In genomic region chr2:186648130-186648529, GRCh38 we compare ENCODE assay signal across 25 cellular contexts. TPM values are rescaled to one million over a fixed set of nuclear protein-coding genes. Genes with fewer than 3 reads are reported as not detected.
DNase-seq lines count a peak whose midpoint lies in the region; ATAC-seq, FAIRE-seq and TF ChIP-seq lines count a peak whose summit lies in the region.
"Had no signal": no experiment of that assay in that cellular context is flagged by ENCODE, and none has a peak within 500 bp of the region (broad histone marks: within the 10 kb centered on the region; RNA-seq: fewer than 3 reads in every experiment).

No MANE protein-coding gene starts in this region.

- POLR2A ChIA-PET in endothelial cell of umbilical vein (lab: Charles Lee), result no interaction called here

- dilution Hi-C loops in endothelial cell of umbilical vein (cut with MboI; ENCODE audit: extremely low pct_ligation_motif_present, low sequenced_read_pairs), result no loop called here

- peaks cover 9 to 19% of the 10 kb centered on the region in 2 experiments for H3K36me3 ChIP-seq in endothelial cell of umbilical vein (ENCODE audit: control insufficient read depth in 2 of 2, extremely low read depth in 1 of 2, insufficient read depth in 2 of 2, low read length in 2 of 2)
- peaks cover 58% of the 10 kb centered on the region for H3K36me3 ChIP-seq in osteoblast (ENCODE audit: insufficient read depth, low read length)
- H3K36me3 ChIP-seq: BE2C had no signal

- H3K4me2 ChIP-seq in endothelial cell of umbilical vein (ENCODE audit: insufficient read depth, low read length) (no peak overlapping the region), osteoblast (ENCODE audit: insufficient read depth, low read length) (no peak overlapping the region)
- H3K4me2 ChIP-seq: GM23338 had no signal

- no peak overlapping the region for H3K9ac ChIP-seq in endothelial cell of umbilical vein (replicated peaks; ENCODE audit: extremely low read depth, insufficient read depth, low read length)

- intact Hi-C loops in endothelial cell of umbilical vein (cut with micrococcal nuclease), result loop anchor here (10.0 kb wide), 1 partner anchor 383 kb away; no protein-coding TSS in a partner anchor

- no peaks in the 10 kb centered on the region for H3K9me1 ChIP-seq in endothelial cell of umbilical vein (replicated peaks; ENCODE audit: control insufficient read depth, extremely low read depth, insufficient read depth, low read length)

- H3K4me1 ChIP-seq in endothelial cell of umbilical vein (ENCODE audit: control insufficient read depth, extremely low read depth, insufficient read depth, low read length), result no peaks in the 10 kb centered on the region
- peaks cover 13% of the 10 kb centered on the region for H3K4me1 ChIP-seq in osteoblast (ENCODE audit: insufficient read depth, low read length)
- H3K4me1 ChIP-seq: BE2C, HAP-1, SJSA1 had no signal

- no peak overlapping the region for H3K4me3 ChIP-seq in endothelial cell of umbilical vein (replicated peaks in 1 of 3; ENCODE audit: insufficient read depth in 1 of 3, low read depth in 1 of 3, low read length in 3 of 3)
- H3K4me3 ChIP-seq in osteoblast (ENCODE audit: insufficient read depth, low read length), result no peak overlapping the region
- H3K4me3 ChIP-seq: GM23338, HAP-1, SJSA1 had no signal

- H3K9me3 ChIP-seq in endothelial cell of umbilical vein (replicated peaks; ENCODE audit: control insufficient read depth, insufficient read depth, low read length), result no peaks in the 10 kb centered on the region
- H3K9me3 ChIP-seq in osteoblast (ENCODE audit: low read depth, low read length), result no peaks in the 10 kb centered on the region
- H3K9me3 ChIP-seq: BE2C, HAP-1, SJSA1 had no signal

- DNase-seq in EH (ENCODE audit: low read depth) (peak; percentile 9), M059J (ENCODE audit: low read depth) (peak; percentile 8), endothelial cell of umbilical vein (ENCODE audit: low read depth, low spot score) (peak; percentile 24), osteoblast (ENCODE audit: insufficient read length, low spot score, missing footprints) (peak; percentile 43), LoVo (ENCODE audit: low spot score) (no peak), NCI-H2029 treated with DMSO at 0.1 percent for 48 hours (lab: John Stamatoyannopoulos, UW) (no peak)
- DNase-seq: BE2C; CD4-positive, CD25-positive, alpha-beta regulatory T cell; DMS79; KBM-7; MV-4-11; NCI-H1105 treated with DMSO at 0.1 percent for 48 hours; NCI-H2081; NCI-H446; NCI-H526 had no signal

- BruUV-seq in endothelial cell of umbilical vein (replicated peaks; lab: Mats Ljungman, UMichigan), result no TSS peak

- ATAC-seq in HG02678 (IDR thresholded peaks at IDR 0.05; ENCODE audit: unreplicated experiment), result no peak
- ATAC-seq in esophagus mucosa, result no peak
- ATAC-seq: GM23338, HepG2, Right ventricle myocardium inferior had no signal

- H3K27me3 ChIP-seq in endothelial cell of umbilical vein (ENCODE audit: control insufficient read depth in 2 of 2, insufficient read depth in 2 of 2, low read length in 2 of 2), result no peaks in the 10 kb centered on the region
- H3K27me3 ChIP-seq in osteoblast (ENCODE audit: insufficient read depth, low read length), result no peaks in the 10 kb centered on the region
- H3K27me3 ChIP-seq: BE2C, SJSA1 had no signal

- no peak for TF ChIP-seq POLR2A in endothelial cell of umbilical vein (IDR thresholded peaks at IDR 0.05; ENCODE audit: low read depth, low read length)

- H4K20me1 ChIP-seq in endothelial cell of umbilical vein (replicated peaks; ENCODE audit: control insufficient read depth, extremely low read depth, insufficient read depth, low read length) (no peaks in the 10 kb centered on the region), osteoblast (ENCODE audit: insufficient read depth, low read length) (no peaks in the 10 kb centered on the region)

- H3K79me2 ChIP-seq in endothelial cell of umbilical vein (ENCODE audit: control insufficient read depth, insufficient read depth, low read length), result no peaks in the 10 kb centered on the region
- no peaks in the 10 kb centered on the region for H3K79me2 ChIP-seq in osteoblast (ENCODE audit: insufficient read depth, low read length)

- FAIRE-seq in endothelial cell of umbilical vein (lab: Jason Lieb, UNC), result no peak
- FAIRE-seq: GM12891, GM18507, HepG2 had no signal

- TF ChIP-seq CTCF in endothelial cell of umbilical vein (IDR thresholded peaks at IDR 0.05; ENCODE audit: extremely low read depth in 1 of 2, insufficient read depth in 1 of 2, low read depth in 1 of 2, low read length in 2 of 2), result no peak
- TF ChIP-seq CTCF in osteoblast (IDR thresholded peaks at IDR 0.05; ENCODE audit: extremely low read depth, low read depth, low read length), result no peak

- CTCF ChIA-PET in endothelial cell of umbilical vein (lab: Charles Lee), result interaction anchor here (2.1 kb wide), 1 partner anchor 145 kb away, joined by 6 read pairs; no protein-coding TSS in a partner anchor

- H2AFZ ChIP-seq in endothelial cell of umbilical vein (ENCODE audit: low read depth, low read length) (no peak overlapping the region), osteoblast (ENCODE audit: low read length) (no peak overlapping the region)
- H2AFZ ChIP-seq: GM23338 had no signal

- no peak overlapping the region for H3K27ac ChIP-seq in endothelial cell of umbilical vein (ENCODE audit: insufficient read depth, low read depth, low read length)
- H3K27ac ChIP-seq in osteoblast (ENCODE audit: low read depth, low read length), result no peak overlapping the region
- H3K27ac ChIP-seq: SJSA1 had no signal

TF ChIP-seq in endothelial cell of umbilical vein, 7 proteins besides CTCF, POLR2A, EP300 and RAD21:
- TF ChIP-seq MYC (IDR thresholded peaks at IDR 0.05; ENCODE audit: low read depth, low read length) (no peak), EZH2 (IDR thresholded peaks at IDR 0.05; ENCODE audit: borderline replicate concordance, low read depth, low read length, severe bottlenecking) (no peak), POLR2AphosphoS5 (IDR thresholded peaks at IDR 0.05; ENCODE audit: insufficient read depth, low read depth, low read length) (no peak), FOS (IDR thresholded peaks at IDR 0.05; ENCODE audit: borderline replicate concordance, insufficient read depth, low read length) (no peak), MAX (IDR thresholded peaks at IDR 0.05; ENCODE audit: insufficient read depth, insufficient read length) (no peak), JUN (IDR thresholded peaks at IDR 0.05; ENCODE audit: borderline replicate concordance, insufficient read depth, insufficient read length, low read depth) (no peak), GATA2 (IDR thresholded peaks at IDR 0.05; ENCODE audit: insufficient read depth, insufficient read length, low read depth, low read length) (no peak)

RNA-seq across cellular contexts. Expression of gene FAM171B, which starts 45.7 kb away (rescaled TPM):
- 0.69 and 1.7 TPM in 2 replicates for total RNA-seq in M059J (2014; rRNA removed; shearing (Covaris generic))
- total RNA-seq in endothelial cell of umbilical vein (11.6 and 14.0 TPM in 2 replicates), osteoblast (40.5 and 46.9 TPM in 2 replicates), esophagus mucosa (1.2 TPM)
- 2.5 and 2.9 TPM in 2 replicates for polyA plus RNA-seq in endothelial cell of umbilical vein
- 2.7 and 3.2 TPM in 2 replicates for polyA plus RNA-seq in endothelial cell of umbilical vein (2011; cell fraction: cytosol; rRNA removed)
- polyA plus RNA-seq in endothelial cell of umbilical vein (2011; cell fraction: nucleus; rRNA removed), result 8.1 and 9.3 TPM in 2 replicates
- polyA plus RNA-seq in endothelial cell of umbilical vein (2012), result 6.7 and 10.0 TPM in 2 replicates
- polyA minus RNA-seq in endothelial cell of umbilical vein, result 11.6 and 13.1 TPM in 2 replicates
- polyA minus RNA-seq in endothelial cell of umbilical vein (2011; cell fraction: cytosol; rRNA and poly(A)+ RNA removed), result not detected
- 8.2 and 12.0 TPM in 2 replicates for polyA minus RNA-seq in endothelial cell of umbilical vein (2011; cell fraction: nucleus; rRNA and poly(A)+ RNA removed)
- total RNA-seq: OCI-LY7 had no signal
- polyA plus RNA-seq: CD4-positive, CD25-positive, alpha-beta regulatory T cell had no signal

RNA-seq across cellular contexts. Expression of gene ITGAV, which starts 58.3 kb away (rescaled TPM):
- 45.9 and 69.9 TPM in 2 replicates for total RNA-seq in M059J (2014; rRNA removed; shearing (Covaris generic))
- total RNA-seq in endothelial cell of umbilical vein (131 and 135 TPM in 2 replicates), osteoblast (311 and 354 TPM in 2 replicates), esophagus mucosa (28.1 TPM)
- 58.9 and 61.8 TPM in 2 replicates for polyA plus RNA-seq in endothelial cell of umbilical vein
- 42.4 and 56.1 TPM in 2 replicates for polyA plus RNA-seq in endothelial cell of umbilical vein (2011; cell fraction: cytosol; rRNA removed)
- 132 and 167 TPM in 2 replicates for polyA plus RNA-seq in endothelial cell of umbilical vein (2011; cell fraction: nucleus; rRNA removed)
- polyA plus RNA-seq in endothelial cell of umbilical vein (2012), result 186 and 226 TPM in 2 replicates
- polyA minus RNA-seq in endothelial cell of umbilical vein, result 308 and 336 TPM in 2 replicates
- 24.8 TPM for polyA minus RNA-seq in endothelial cell of umbilical vein (2011; cell fraction: cytosol; rRNA and poly(A)+ RNA removed)
- polyA minus RNA-seq in endothelial cell of umbilical vein (2011; cell fraction: nucleus; rRNA and poly(A)+ RNA removed), result 215 and 368 TPM in 2 replicates

Comparison
In these comparisons a context has a peak if more than half of its experiments do, and no peak if none do; other contexts are left out.
1. DNase-seq: peak in EH (single experiment), M059J (single experiment), endothelial cell of umbilical vein (single experiment) and osteoblast (single experiment); none in LoVo (single experiment) and NCI-H2029 treated with DMSO at 0.1 percent for 48 hours (single experiment).